34 cellular contexts compared by ENCODE assay signal in genomic region chr9:84556556-84556955, GRCh38.
"Had no signal": no experiment of that assay in that cellular context is flagged by ENCODE, and none has a peak within 500 bp of the region (broad histone marks: within the 10 kb centered on the region; RNA-seq: fewer than 3 reads in every experiment).

No MANE protein-coding gene starts in this region.

- ATAC-seq: activated naive CD4-positive, alpha-beta T cell treated with anti-CD3 and anti-CD28 coated beads, Interleukin-2, amount 50 U/mL, for 72 hours; activated T-cell treated with anti-CD3 and anti-CD28 coated beads, Interleukin-2, amount 50 U/mL, for 4 hours; body of pancreas; PC-3 had no signal

- H3K4me1 Mint-ChIP-seq: activated CD4-positive, alpha-beta T cell treated with anti-CD3 and anti-CD28 coated beads, Interleukin-2, amount 10 ng/mL, durations not matched to agents 7 days and 5 days had no signal

- H3K4me1 ChIP-seq: adrenal gland, body of pancreas, Peyer's patch, SJSA1 had no signal

- H3K9me2 ChIP-seq: SK-N-SH had no signal

- H3K27ac ChIP-seq: adrenal gland, body of pancreas, Peyer's patch, SJSA1 had no signal

- H3K4me2 ChIP-seq: SK-N-SH had no signal

- DNase-seq: activated CD4-positive, alpha-beta memory T cell treated with anti-CD3 and anti-CD28 coated beads for 36 hours; activated CD4-positive, alpha-beta T cell treated with anti-CD3 and anti-CD28 coated beads, Interleukin-2, amount 10 ng/mL, durations not matched to agents 7 days and 5 days; activated CD8-positive, alpha-beta memory T cell treated with anti-CD3 and anti-CD28 coated beads, Interleukin-2, amount 50 U/mL, for 4 hours; activated gamma-delta T cell treated with Interleukin-2 at 50 U/mL for 16 hours; activated naive CD4-positive, alpha-beta T cell treated with anti-CD3 and anti-CD28 coated beads for 36 hours; activated T-cell treated with anti-CD3 and anti-CD28 coated beads for 4 hours; activated T-cell treated with anti-CD3 and anti-CD28 coated beads, Interleukin-2, amount 50 U/mL, for 4 hours; adrenal gland; body of pancreas; central memory CD4-positive, alpha-beta T cell; Kasumi-1; KG1; MM.1S; MV-4-11; NCI-H1092; NCI-H146; NCI-H187; NCI-H2029 treated with DMSO at 0.1 percent for 48 hours; NCI-H345; NCI-H526; NCI-H748 treated with DMSO at 0.1 percent for 48 hours; NK-92 treated with Interleukin-12 subunit alpha and Interleukin-12 subunit beta, amount 100 ng/mL, for 24 hours; PC-3; Peyer's patch; RPMI8226; SHP77 treated with DMSO at 0.1 percent for 48 hours; SK-N-SH had no signal

- H3K9me3 Mint-ChIP-seq: activated CD4-positive, alpha-beta memory T cell treated with anti-CD3 and anti-CD28 coated beads for 36 hours; activated CD4-positive, alpha-beta T cell treated with anti-CD3 and anti-CD28 coated beads, Interleukin-2, amount 10 ng/mL, durations not matched to agents 7 days and 5 days; activated naive CD4-positive, alpha-beta T cell treated with anti-CD3 and anti-CD28 coated beads, Interleukin-2, amount 50 U/mL, for 72 hours; activated T-cell treated with anti-CD3 and anti-CD28 coated beads, Interleukin-2, amount 50 U/mL, for 4 hours; activated T-helper 1 cell treated with anti-CD3 and anti-CD28 coated beads, Interleukin-12 subunit alpha, Interleukin-12 subunit beta, Interleukin-2, Interleukin-4 antibody, amounts not matched to agents 30 ng/mL and 10 ng/mL and 1 ng/mL, durations not matched to agents 14 hours and 24 hours and 36 hours; T-helper 1 cell treated with Interleukin-12 subunit alpha and Interleukin-12 subunit beta and Interleukin-4 antibody, amounts not matched to agents 30 μg/mL and 1 μg/mL, for 36 hours; T-helper 2 cell treated with Interferon-gamma antibody and Interleukin-4, amounts not matched to agents 5 μg/mL and 100 μg/mL, for 36 hours had no signal

- H3K4me3 Mint-ChIP-seq: activated CD4-positive, alpha-beta memory T cell treated with anti-CD3 and anti-CD28 coated beads for 36 hours; activated CD4-positive, alpha-beta T cell treated with anti-CD3 and anti-CD28 coated beads, Interleukin-2, amount 10 ng/mL, durations not matched to agents 7 days and 5 days; activated naive CD4-positive, alpha-beta T cell treated with anti-CD3 and anti-CD28 coated beads for 36 hours; activated T-cell treated with anti-CD3 and anti-CD28 coated beads, Interleukin-2, amount 50 U/mL, for 4 hours; activated T-helper 1 cell treated with anti-CD3 and anti-CD28 coated beads, Interleukin-12 subunit alpha, Interleukin-12 subunit beta, Interleukin-2, Interleukin-4 antibody, amounts not matched to agents 30 ng/mL and 10 ng/mL and 1 ng/mL, durations not matched to agents 14 hours and 24 hours and 36 hours; T-helper 1 cell treated with Interleukin-12 subunit alpha and Interleukin-12 subunit beta and Interleukin-4 antibody, amounts not matched to agents 30 μg/mL and 1 μg/mL, for 36 hours; T-helper 2 cell treated with Interferon-gamma antibody and Interleukin-4, amounts not matched to agents 5 μg/mL and 100 μg/mL, for 36 hours had no signal

- H3K36me3 ChIP-seq: adrenal gland, Peyer's patch, SJSA1 had no signal

- H3K27ac Mint-ChIP-seq: activated CD4-positive, alpha-beta memory T cell treated with anti-CD3 and anti-CD28 coated beads for 36 hours; activated CD4-positive, alpha-beta T cell treated with anti-CD3 and anti-CD28 coated beads, Interleukin-2, amount 10 ng/mL, durations not matched to agents 7 days and 5 days; activated naive CD4-positive, alpha-beta T cell treated with anti-CD3 and anti-CD28 coated beads for 36 hours; activated naive CD4-positive, alpha-beta T cell treated with anti-CD3 and anti-CD28 coated beads, Interleukin-2, amount 50 U/mL, for 72 hours; activated T-helper 1 cell treated with anti-CD3 and anti-CD28 coated beads, Interleukin-12 subunit alpha, Interleukin-12 subunit beta, Interleukin-2, Interleukin-4 antibody, amounts not matched to agents 30 ng/mL and 10 ng/mL and 1 ng/mL, durations not matched to agents 14 hours and 24 hours and 36 hours; T-helper 1 cell treated with Interleukin-12 subunit alpha and Interleukin-12 subunit beta and Interleukin-4 antibody, amounts not matched to agents 30 μg/mL and 1 μg/mL, for 36 hours; T-helper 2 cell treated with Interferon-gamma antibody and Interleukin-4, amounts not matched to agents 5 μg/mL and 100 μg/mL, for 36 hours had no signal

- H3K27me3 ChIP-seq: adrenal gland, body of pancreas, Peyer's patch, SJSA1 had no signal

- H3K4me3 ChIP-seq: adrenal gland, body of pancreas, Peyer's patch, SJSA1 had no signal

- H3K36me3 Mint-ChIP-seq: activated CD4-positive, alpha-beta memory T cell treated with anti-CD3 and anti-CD28 coated beads for 36 hours; activated naive CD4-positive, alpha-beta T cell treated with anti-CD3 and anti-CD28 coated beads, Interleukin-2, amount 50 U/mL, for 72 hours had no signal

- FAIRE-seq: astrocyte, TTC549 had no signal
